Comparison of ENCODE assay signal across 34 cellular contexts in the genomic region with DNA sequence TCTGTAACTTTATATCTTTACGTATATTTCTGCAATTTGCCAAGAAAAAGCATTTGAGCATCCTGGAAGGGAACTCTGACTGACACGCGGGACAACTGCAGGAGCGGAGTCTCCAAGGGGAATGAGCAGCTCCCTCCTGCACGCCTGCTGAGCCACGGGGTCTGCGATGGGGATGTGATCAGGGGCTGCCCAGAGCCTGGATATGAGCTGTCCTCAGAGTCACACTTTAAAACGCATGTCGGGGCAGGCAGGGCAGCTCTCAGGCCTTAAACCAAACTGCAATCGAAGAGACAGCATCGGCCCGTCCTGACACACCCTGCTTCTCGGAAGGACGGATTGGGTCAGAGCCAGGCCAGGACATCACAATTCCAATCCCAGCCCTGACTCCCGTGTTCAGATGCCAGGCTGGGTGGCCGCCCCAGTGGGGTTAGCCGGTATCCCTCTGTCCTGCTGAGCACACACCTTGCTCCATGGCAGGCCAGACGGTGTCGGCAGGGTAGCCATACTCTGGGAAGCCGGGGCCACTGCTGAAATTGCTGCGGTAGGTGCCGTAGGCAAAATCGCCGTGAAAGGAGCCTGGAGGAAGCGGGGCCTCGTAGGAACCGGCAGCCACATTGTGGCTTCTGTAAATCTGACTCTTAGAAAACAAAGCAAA.
"Had no signal": no experiment of that assay in that cellular context is flagged by ENCODE, and none has a peak within 500 bp of the region (broad histone marks: within the 10 kb centered on the region; RNA-seq: fewer than 3 reads in every experiment).

No MANE protein-coding gene starts in this region.

- H3K27me3 Mint-ChIP-seq: activated CD4-positive, alpha-beta memory T cell treated with anti-CD3 and anti-CD28 coated beads for 36 hours; activated CD4-positive, alpha-beta T cell treated with anti-CD3 and anti-CD28 coated beads for 36 hours; activated CD4-positive, alpha-beta T cell treated with anti-CD3 and anti-CD28 coated beads, Interleukin-2, amount 10 ng/mL, durations not matched to agents 24 days and 14 days; activated naive CD4-positive, alpha-beta T cell treated with anti-CD3 and anti-CD28 coated beads, Interleukin-2, amount 10 ng/mL, durations not matched to agents 7 days and 5 days; activated naive CD8-positive, alpha-beta T cell treated with anti-CD3 and anti-CD28 coated beads, Interleukin-2, amount 10 ng/mL, durations not matched to agents 7 days and 5 days; activated T-cell treated with anti-CD3 and anti-CD28 coated beads, Interleukin-2, amount 50 U/mL, for 24 hours; brain; T-cell had no signal

- FAIRE-seq: endometrium, endothelial cell of umbilical vein had no signal

- H3K27ac Mint-ChIP-seq: activated CD4-positive, alpha-beta memory T cell treated with anti-CD3 and anti-CD28 coated beads for 36 hours; activated CD4-positive, alpha-beta T cell treated with anti-CD3 and anti-CD28 coated beads for 36 hours; activated CD4-positive, alpha-beta T cell treated with anti-CD3 and anti-CD28 coated beads, Interleukin-2, amount 10 ng/mL, durations not matched to agents 24 days and 14 days; activated CD8-positive, alpha-beta T cell treated with anti-CD3 and anti-CD28 coated beads, Interleukin-2, amount 10 ng/mL, durations not matched to agents 7 days and 5 days; activated naive CD4-positive, alpha-beta T cell treated with anti-CD3 and anti-CD28 coated beads, Interleukin-2, amount 10 ng/mL, durations not matched to agents 7 days and 5 days; activated naive CD8-positive, alpha-beta T cell treated with anti-CD3 and anti-CD28 coated beads, Interleukin-2, amount 10 ng/mL, durations not matched to agents 7 days and 5 days; activated T-cell treated with anti-CD3 and anti-CD28 coated beads, Interleukin-2, amount 50 U/mL, for 24 hours; activated T-cell treated with anti-CD3 and anti-CD28 coated beads, Interleukin-2, amount 50 U/mL, for 72 hours; brain; T-cell; T-helper 1 cell treated with Interleukin-12 subunit alpha and Interleukin-12 subunit beta and Interleukin-4 antibody, amounts not matched to agents 30 μg/mL and 1 μg/mL, for 36 hours; T-helper 2 cell treated with Interferon-gamma antibody and Interleukin-4, amounts not matched to agents 5 μg/mL and 100 μg/mL, for 36 hours had no signal

- ATAC-seq: activated CD4-positive, alpha-beta T cell treated with anti-CD3 and anti-CD28 coated beads for 36 hours; activated CD8-positive, alpha-beta T cell treated with anti-CD3 and anti-CD28 coated beads, Interleukin-2, amount 10 ng/mL, durations not matched to agents 7 days and 5 days; activated naive CD4-positive, alpha-beta T cell treated with anti-CD3 and anti-CD28 coated beads, Interleukin-2, amount 50 U/mL, for 72 hours; activated T-cell treated with anti-CD3 and anti-CD28 coated beads, Interleukin-2, amount 50 U/mL, for 72 hours; gastroesophageal sphincter; T-cell had no signal

- H3K9me3 ChIP-seq: ascending aorta, breast epithelium, colonic mucosa, esophagus squamous epithelium, gastroesophageal sphincter had no signal

- H3K4me3 ChIP-seq: ascending aorta, breast epithelium, cardiac muscle cell, colonic mucosa, esophagus squamous epithelium, gastroesophageal sphincter had no signal

- H3K4me1 Mint-ChIP-seq: activated CD4-positive, alpha-beta T cell treated with anti-CD3 and anti-CD28 coated beads for 36 hours; activated CD4-positive, alpha-beta T cell treated with anti-CD3 and anti-CD28 coated beads, Interleukin-2, amount 10 ng/mL, durations not matched to agents 24 days and 14 days; activated naive CD4-positive, alpha-beta T cell treated with anti-CD3 and anti-CD28 coated beads, Interleukin-2, amount 10 ng/mL, durations not matched to agents 7 days and 5 days; activated naive CD8-positive, alpha-beta T cell treated with anti-CD3 and anti-CD28 coated beads, Interleukin-2, amount 10 ng/mL, durations not matched to agents 7 days and 5 days; brain had no signal

- H3K4me1 ChIP-seq: ascending aorta, breast epithelium, colonic mucosa, esophagus squamous epithelium, gastroesophageal sphincter had no signal

- DNase-seq: activated CD4-positive, alpha-beta memory T cell treated with anti-CD3 and anti-CD28 coated beads for 36 hours; activated CD4-positive, alpha-beta T cell treated with anti-CD3 and anti-CD28 coated beads for 36 hours; activated CD4-positive, alpha-beta T cell treated with anti-CD3 and anti-CD28 coated beads, Interleukin-2, amount 10 ng/mL, durations not matched to agents 24 days and 14 days; activated CD4-positive, CD25-positive, alpha-beta regulatory T cell; activated CD4-positive, CD25-positive, alpha-beta regulatory T cell treated with anti-CD3 and anti-CD28 coated beads, Interleukin-2, amount 50 U/mL, for 72 hours; activated CD8-positive, alpha-beta memory T cell treated with anti-CD3 and anti-CD28 coated beads, Interleukin-2, amount 50 U/mL, for 48 hours; activated CD8-positive, alpha-beta T cell treated with anti-CD3 and anti-CD28 coated beads, Interleukin-2, amount 10 ng/mL, durations not matched to agents 7 days and 5 days; activated gamma-delta T cell; activated naive CD4-positive, alpha-beta T cell; activated naive CD4-positive, alpha-beta T cell treated with anti-CD3 and anti-CD28 coated beads, Interleukin-2, amount 10 ng/mL, durations not matched to agents 7 days and 5 days; activated naive CD8-positive, alpha-beta T cell treated with anti-CD3 and anti-CD28 coated beads, Interleukin-2, amount 10 ng/mL, durations not matched to agents 7 days and 5 days; activated T-cell treated with anti-CD3 and anti-CD28 coated beads for 4 hours; activated T-cell treated with anti-CD3 and anti-CD28 coated beads, Interleukin-2, amount 50 U/mL, for 24 hours; activated T-cell treated with anti-CD3 and anti-CD28 coated beads, Interleukin-2, amount 50 U/mL, for 72 hours; central memory CD4-positive, alpha-beta T cell; cerebellar nuclear complex; colonic mucosa; effector CD8-positive, alpha-beta T cell; esophagus squamous epithelium; foreskin melanocyte; head of caudate nucleus; T-cell; T1000 had no signal

- H3K27me3 ChIP-seq: ascending aorta, breast epithelium, cardiac muscle cell, colonic mucosa, esophagus squamous epithelium, gastroesophageal sphincter had no signal

- H3K4me3 Mint-ChIP-seq: activated CD4-positive, alpha-beta memory T cell treated with anti-CD3 and anti-CD28 coated beads for 36 hours; activated CD4-positive, alpha-beta T cell treated with anti-CD3 and anti-CD28 coated beads for 36 hours; activated CD4-positive, alpha-beta T cell treated with anti-CD3 and anti-CD28 coated beads, Interleukin-2, amount 10 ng/mL, durations not matched to agents 24 days and 14 days; activated CD8-positive, alpha-beta T cell treated with anti-CD3 and anti-CD28 coated beads, Interleukin-2, amount 10 ng/mL, durations not matched to agents 7 days and 5 days; activated naive CD4-positive, alpha-beta T cell treated with anti-CD3 and anti-CD28 coated beads, Interleukin-2, amount 10 ng/mL, durations not matched to agents 7 days and 5 days; activated naive CD8-positive, alpha-beta T cell treated with anti-CD3 and anti-CD28 coated beads, Interleukin-2, amount 10 ng/mL, durations not matched to agents 7 days and 5 days; activated T-cell treated with anti-CD3 and anti-CD28 coated beads, Interleukin-2, amount 50 U/mL, for 24 hours; activated T-cell treated with anti-CD3 and anti-CD28 coated beads, Interleukin-2, amount 50 U/mL, for 72 hours; brain; T-cell; T-helper 1 cell treated with Interleukin-12 subunit alpha and Interleukin-12 subunit beta and Interleukin-4 antibody, amounts not matched to agents 30 μg/mL and 1 μg/mL, for 36 hours; T-helper 2 cell treated with Interferon-gamma antibody and Interleukin-4, amounts not matched to agents 5 μg/mL and 100 μg/mL, for 36 hours had no signal

- H3K27ac ChIP-seq: ascending aorta, breast epithelium, cardiac muscle cell, colonic mucosa, epithelial cell of prostate, esophagus squamous epithelium, gastroesophageal sphincter had no signal
